Comparison of ENCODE assay signal across 12 cellular contexts in genomic region chr3:32398531-32398930, GRCh38. TPM values are rescaled to one million over a fixed set of nuclear protein-coding genes. Genes with fewer than 3 reads are reported as not detected.
A peak's percentile ranks its signal among the peaks of the same experiment; 100 is the strongest.
DNase-seq lines count a peak whose midpoint lies in the region; ATAC-seq and TF ChIP-seq lines count a peak whose summit lies in the region.
"Had no signal": no experiment of that assay in that cellular context is flagged by ENCODE, and none has a peak within 500 bp of the region (broad histone marks: within the 10 kb centered on the region; RNA-seq: fewer than 3 reads in every experiment).

No MANE protein-coding gene starts in this region.

- TF ChIP-seq CTCF in OCI-LY1 (IDR thresholded peaks at IDR 0.05; ENCODE audit: low read length) (no peak), spleen (IDR thresholded peaks at IDR 0.05 in 8 of 11, conservative IDR thresholded peaks at IDR 0.05 in 3 of 11) (no peak)

- H3K4me1 ChIP-seq in OCI-LY1 (ENCODE audit: insufficient read depth, low read length, severe bottlenecking) (peaks cover 87% of the 10 kb centered on the region), spleen (peaks cover 33 to 100% (median 89%) of the 10 kb centered on the region in 6 donors)

- TF ChIP-seq POLR2A in spleen (IDR thresholded peaks at IDR 0.05) = no peak

- H3K4me3 Mint-ChIP-seq in activated T-cell treated with anti-CD3 and anti-CD28 coated beads, Interleukin-2, amount 50 U/mL, for 24 hours = no peak overlapping the region

- no peaks in the 10 kb centered on the region for H3K27me3 Mint-ChIP-seq in activated T-cell treated with anti-CD3 and anti-CD28 coated beads, Interleukin-2, amount 50 U/mL, for 24 hours

- peaks cover 5% of the 10 kb centered on the region; the same call in 1 of the 2 replicates for H3K79me2 ChIP-seq in OCI-LY1 (ENCODE audit: insufficient read depth, low read length)

- H3K4me3 ChIP-seq in OCI-LY1 (ENCODE audit: low read depth, low read length, poor library complexity, severe bottlenecking) (no peak overlapping the region), spleen (peak overlapping the region in 1 of 8 donors; percentile 24)
- H3K4me3 ChIP-seq: hepatocyte, SK-N-MC, vagina had no signal

- intact Hi-C loops in Right ventricle myocardium superior (cut with DNase I) (no loop called here), spleen (cut with DNase I; ENCODE audit: low total_unique reads) (no loop called here)

- peak overlapping the region; percentile 74 for H3K27ac Mint-ChIP-seq in activated T-cell treated with anti-CD3 and anti-CD28 coated beads, Interleukin-2, amount 50 U/mL, for 24 hours

- peaks cover 10% of the 10 kb centered on the region for H3K36me3 Mint-ChIP-seq in activated T-cell treated with anti-CD3 and anti-CD28 coated beads, Interleukin-2, amount 50 U/mL, for 24 hours (ENCODE audit: low read depth)

- H3K9ac ChIP-seq in OCI-LY1 (ENCODE audit: low read length) = no peak overlapping the region

- H3K27me3 ChIP-seq in OCI-LY1 (ENCODE audit: insufficient read depth, low read length) (no peaks in the 10 kb centered on the region), spleen (replicated peaks in 1 of 7) (no peaks in the 10 kb centered on the region)
- H3K27me3 ChIP-seq: hepatocyte, vagina had no signal

- no peaks in the 10 kb centered on the region for H4K20me1 ChIP-seq in OCI-LY1 (ENCODE audit: insufficient read depth, low read length)

- no peak overlapping the region for H2AFZ ChIP-seq in OCI-LY1 (ENCODE audit: low read length)
- H2AFZ ChIP-seq: hepatocyte had no signal

- H3K27ac ChIP-seq in OCI-LY1 (ENCODE audit: low read depth, low read length, poor library complexity, severe bottlenecking) (peak overlapping the region; percentile 30), spleen (peak overlapping the region; percentile 23 to 97 (median 78))
- H3K27ac ChIP-seq: hepatocyte, SK-N-MC, vagina had no signal

- no peaks in the 10 kb centered on the region for H3K9me2 ChIP-seq in OCI-LY1 (ENCODE audit: low read depth, low read length)

- DNase-seq in activated T-cell treated with anti-CD3 and anti-CD28 coated beads, Interleukin-2, amount 50 U/mL, for 24 hours = no peak
- no peak for DNase-seq in activated T-cell treated with anti-CD3 and anti-CD28 coated beads, Interleukin-2, amount 50 U/mL, for 1 hour
- DNase-seq in Right ventricle myocardium superior = peak; percentile 82
- DNase-seq in spleen = peak; percentile 86
- DNase-seq in KG1 (lab: John Stamatoyannopoulos, UW) = no peak
- DNase-seq in stimulated activated CD4-positive, alpha-beta T cell treated with anti-CD3 and anti-CD28 coated beads, Interleukin-4, amount 100 ng/mL, for 4 hours = no peak
- no peak for DNase-seq in NCI-H2227 (lab: John Stamatoyannopoulos, UW; ENCODE audit: unreplicated experiment)
- DNase-seq: NCI-H1417 treated with DMSO at 0.1 percent for 48 hours had no signal

- peaks cover 25% of the 10 kb centered on the region for H3F3A ChIP-seq in OCI-LY1 (ENCODE audit: insufficient read depth, low read length)

- no peaks in the 10 kb centered on the region for H3K9me3 Mint-ChIP-seq in activated T-cell treated with anti-CD3 and anti-CD28 coated beads, Interleukin-2, amount 50 U/mL, for 24 hours

- H3K36me3 ChIP-seq in OCI-LY1 (ENCODE audit: insufficient read depth, low read length) (peaks cover 4% of the 10 kb centered on the region; the same call in 1 of the 2 replicates), spleen (no peaks in the 10 kb centered on the region)
- H3K36me3 ChIP-seq: vagina had no signal

- ATAC-seq in Right ventricle myocardium superior (ENCODE audit: poor library complexity) = peak; percentile 36

- peaks cover 77% of the 10 kb centered on the region for H3K4me1 Mint-ChIP-seq in activated T-cell treated with anti-CD3 and anti-CD28 coated beads, Interleukin-2, amount 50 U/mL, for 24 hours (ENCODE audit: low read depth)

- 27 to 65% (median 48%) methylated on average over 10 of the region's 10 CpGs for WGBS in spleen, 5 donors

- H3K9me3 ChIP-seq in OCI-LY1 (ENCODE audit: low read length) (no peaks in the 10 kb centered on the region), spleen (no peaks in the 10 kb centered on the region)
- H3K9me3 ChIP-seq: vagina had no signal

- H3K4me2 ChIP-seq in OCI-LY1 (ENCODE audit: low read length) = no peak overlapping the region; the same call in 1 of the 2 replicates
- H3K4me2 ChIP-seq: hepatocyte had no signal

RNA-seq across cellular contexts. Expression of gene CMTM7, which starts 6.9 kb away (rescaled TPM):
- total RNA-seq in Right ventricle myocardium superior (2.7 TPM), spleen (10 to 100 TPM; 42.4 to 92.0 (median 48.6) TPM)
- 10 to 100 TPM; 27.6 to 38.3 (median 32.8) TPM for polyA plus RNA-seq in spleen

Comparison
In these comparisons a context has a peak if more than half of its experiments do, and no peak if none do; other contexts are left out.
1. DNase-seq: peak in Right ventricle myocardium superior (single experiment) and spleen (single experiment); none in activated T-cell treated with anti-CD3 and anti-CD28 coated beads, Interleukin-2, amount 50 U/mL, for 24 hours (single experiment), activated T-cell treated with anti-CD3 and anti-CD28 coated beads, Interleukin-2, amount 50 U/mL, for 1 hour (single experiment), KG1 (single experiment), stimulated activated CD4-positive, alpha-beta T cell treated with anti-CD3 and anti-CD28 coated beads, Interleukin-4, amount 100 ng/mL, for 4 hours (0 of 2) and NCI-H2227 (single experiment).
2. RNA of gene CMTM7, which starts 6.9 kb away (total RNA-seq): 42.4 to 92.0 TPM in spleen; 2.7 TPM in Right ventricle myocardium superior (single experiment); every median in the first group is over 10 times any median in the second.